Comparison of ENCODE assay signal across 1 cellular context in the genomic region with DNA sequence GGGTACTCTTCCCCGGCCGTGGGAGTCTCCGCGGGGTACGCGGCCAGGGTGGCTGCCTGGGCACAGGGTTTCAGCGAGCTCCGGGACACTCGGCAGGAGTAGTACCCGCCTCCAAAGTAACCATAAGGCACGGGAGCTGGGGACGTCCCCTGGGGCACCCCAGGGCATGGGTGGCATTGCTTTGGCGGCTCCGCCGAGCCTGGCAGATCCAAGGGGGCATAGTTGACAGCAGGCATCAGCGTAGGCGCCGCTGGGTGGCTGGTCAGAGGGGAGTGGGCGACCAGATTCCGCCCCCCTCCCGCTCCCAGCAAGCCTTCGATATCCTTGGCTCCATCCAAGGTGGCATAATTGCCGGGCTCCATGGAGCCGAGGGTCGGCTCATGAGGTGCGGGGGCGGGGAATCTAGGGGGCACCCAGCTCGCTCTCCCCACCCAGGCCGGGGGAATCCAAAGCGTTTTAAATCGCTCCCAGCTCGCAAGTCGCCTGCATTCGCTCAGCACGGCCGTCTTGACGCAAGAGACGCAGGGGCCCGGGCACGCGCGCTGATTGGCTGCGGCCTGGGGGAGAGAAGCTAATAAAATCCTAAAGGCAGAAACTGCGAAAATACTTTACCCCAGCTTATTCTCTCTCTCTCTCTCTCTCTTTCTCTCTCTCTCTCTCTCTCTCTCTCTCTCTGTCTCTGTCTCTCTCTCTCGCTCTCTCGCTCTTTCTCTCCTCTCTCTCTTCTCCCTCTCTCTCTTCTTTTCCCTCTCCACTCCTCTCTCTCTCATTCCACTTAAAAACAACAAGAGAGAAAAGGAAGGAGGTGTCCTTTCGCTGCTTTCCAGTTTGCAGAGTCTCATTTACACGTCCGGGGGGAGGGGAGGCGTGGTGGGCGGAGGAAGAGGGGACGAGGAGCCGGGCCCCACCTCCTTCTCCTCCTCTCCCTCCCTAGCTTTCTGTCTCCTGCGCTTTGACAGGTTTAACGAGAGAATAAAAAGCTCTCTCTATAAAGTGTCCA.
A peak's percentile ranks its signal among the peaks of the same experiment; 100 is the strongest.
TF ChIP-seq lines count a peak whose summit lies in the region.

A gene (minus strand): TSS at position 519 of the 1,000 bp plus-strand sequence. CDS start 157 bp downstream, at position 362.

TF ChIP-seq in H1, 55 proteins besides CTCF, POLR2A, EP300 and RAD21:
- TF ChIP-seq SUZ12 (IDR thresholded peaks at IDR 0.05; ENCODE audit: low read length) (peak; percentile 82), NANOG (IDR thresholded peaks at IDR 0.05; ENCODE audit: insufficient read depth, low read depth, low read length, poor library complexity, severe bottlenecking) (no peak), KDM4A (IDR thresholded peaks at IDR 0.05; ENCODE audit: low read depth, low read length, severe bottlenecking) (peak; percentile 4), CREB1 (IDR thresholded peaks at IDR 0.05) (0 out of 2 replicates have a peak, but pooled peaks have one; percentile 30), EZH2 (IDR thresholded peaks at IDR 0.05; ENCODE audit: low read depth, low read length, severe bottlenecking) (peak; percentile 86), RNF2 (IDR thresholded peaks at IDR 0.05; ENCODE audit: borderline replicate concordance, low read depth, low read length, missing control alignments, poor library complexity, severe bottlenecking) (peak; percentile 81)
- TF ChIP-seq, protein P1, sequence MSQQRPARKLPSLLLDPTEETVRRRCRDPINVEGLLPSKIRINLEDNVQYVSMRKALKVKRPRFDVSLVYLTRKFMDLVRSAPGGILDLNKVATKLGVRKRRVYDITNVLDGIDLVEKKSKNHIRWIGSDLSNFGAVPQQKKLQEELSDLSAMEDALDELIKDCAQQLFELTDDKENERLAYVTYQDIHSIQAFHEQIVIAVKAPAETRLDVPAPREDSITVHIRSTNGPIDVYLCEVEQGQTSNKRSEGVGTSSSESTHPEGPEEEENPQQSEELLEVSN (IDR thresholded peaks at IDR 0.05) = no peak
